19 cellular contexts compared by ENCODE assay signal in genomic region chr2:156619021-156619539, GRCh38.
A peak's percentile ranks its signal among the peaks of the same experiment; 100 is the strongest.
DNase-seq lines count a peak whose midpoint lies in the region; ATAC-seq and TF ChIP-seq lines count a peak whose summit lies in the region.
"Had no signal": no experiment of that assay in that cellular context is flagged by ENCODE, and none has a peak within 500 bp of the region (broad histone marks: within the 10 kb centered on the region; RNA-seq: fewer than 3 reads in every experiment).

No MANE protein-coding gene starts in this region.

- BruUV-seq in IMR-90 (replicated peaks; lab: Mats Ljungman, UMichigan): no TSS peak

- ATAC-seq in IMR-90 (ENCODE audit: low read depth): no peak
- ATAC-seq: HCT116, SK-N-SH treated with all-trans-retinoic acid at 6 μM for 48 hours, T-cell had no signal

- H3K9ac ChIP-seq in IMR-90 (ENCODE audit: low read depth, low read length) (no peak overlapping the region), endodermal cell (ENCODE audit: extremely low read depth, low read length, poor library complexity, severe bottlenecking) (no peak overlapping the region)
- H3K9ac ChIP-seq: GM23248 had no signal

- H3K14ac ChIP-seq in IMR-90 (replicated peaks; ENCODE audit: low read depth, low read length): no peak overlapping the region

- H3K4me2 ChIP-seq in IMR-90 (ENCODE audit: low read depth, low read length): no peak overlapping the region

- CTCF ChIA-PET in IMR-90 (lab: Yijun Ruan, JAX): no interaction called here

- WGBS in IMR-90 (ENCODE audit: extremely low coverage in 2 of 2, insufficient read length in 1 of 2), 2 experiments: no CpG with 5 or more reads among the region's 2 CpGs
- WGBS in endodermal cell (ENCODE audit: insufficient coverage in 1 of 2, insufficient read length in 1 of 2), 2 experiments: 90 to 94% methylated on average over 2 of the region's 2 CpGs

- H3K4me3 ChIP-seq in IMR-90 (ENCODE audit: insufficient read depth, low read depth, low read length): no peak overlapping the region
- H3K4me3 ChIP-seq in endodermal cell (ENCODE audit: low read length): peak overlapping the region; percentile 10
- H3K4me3 ChIP-seq: GM23248, MG63, Peyer's patch had no signal

- H4K20me1 ChIP-seq in IMR-90 (ENCODE audit: insufficient read depth, low read length): no peaks in the 10 kb centered on the region

- no peak overlapping the region for H3K4me3 Mint-ChIP-seq in endodermal cell
- H3K4me3 Mint-ChIP-seq: CD4-positive, CD25-positive, alpha-beta regulatory T cell; T-cell had no signal

- peaks cover 10% of the 10 kb centered on the region for H3K36me3 Mint-ChIP-seq in endodermal cell (ENCODE audit: low read depth)
- H3K36me3 Mint-ChIP-seq: CD4-positive, CD25-positive, alpha-beta regulatory T cell; T-cell had no signal

- no peak overlapping the region for H2BK5ac ChIP-seq in IMR-90 (ENCODE audit: low read depth, low read length, poor library complexity, severe bottlenecking)

- peak; percentile 5 for DNase-seq in DMS53 treated with DMSO at 0.1 percent for 48 hours (lab: John Stamatoyannopoulos, UW; ENCODE audit: unreplicated experiment)
- no peak for DNase-seq in IMR-90
- peak; percentile 64 for DNase-seq in NCI-H524 treated with DMSO at 0.1 percent for 48 hours (lab: John Stamatoyannopoulos, UW)
- no peak for DNase-seq in endodermal cell
- DNase-seq in effector CD4-positive, alpha-beta T cell: no peak
- no peak for DNase-seq in retina
- no peak for DNase-seq in NCI-H1105 treated with DMSO at 0.1 percent for 48 hours (lab: John Stamatoyannopoulos, UW)
- DNase-seq: CD4-positive, CD25-positive, alpha-beta regulatory T cell; GM23248; MG63; NCI-H1417 treated with DMSO at 0.1 percent for 48 hours; NCI-H187; NCI-H2107; NCI-H226; NCI-H69; Peyer's patch; T-cell had no signal

- H3K9me3 ChIP-seq in IMR-90 (ENCODE audit: control insufficient read depth, insufficient read depth, low read length) (0 out of 2 replicates have a peak, but pooled peaks cover 2% of the 10 kb centered on the region), endodermal cell (ENCODE audit: control insufficient read depth, low read length) (peaks cover 47% of the 10 kb centered on the region)
- H3K9me3 ChIP-seq: MG63, Peyer's patch had no signal

- no peak for TF ChIP-seq CTCF in IMR-90 (conservative IDR thresholded peaks at IDR 0.05; ENCODE audit: low read depth, low read length)
- TF ChIP-seq CTCF in endodermal cell (conservative IDR thresholded peaks at IDR 0.05): no peak

- no peak overlapping the region for H4K8ac ChIP-seq in IMR-90 (ENCODE audit: low read depth in 2 of 2, low read length in 2 of 2)

- intact Hi-C loops in IMR-90 (cut with micrococcal nuclease): no loop called here

- no peak overlapping the region for H3K4ac ChIP-seq in IMR-90 (ENCODE audit: low read depth, low read length)

- no peak overlapping the region for H4K91ac ChIP-seq in IMR-90 (ENCODE audit: insufficient read depth, low read depth, low read length)

- H2AK9ac ChIP-seq in IMR-90 (replicated peaks; ENCODE audit: low read depth, low read length, poor library complexity): no peak overlapping the region

- TF ChIP-seq POLR2A in IMR-90 (IDR thresholded peaks at IDR 0.05; ENCODE audit: low read depth, low read length): no peak

- H3K4me1 Mint-ChIP-seq in endodermal cell: peaks cover 8% of the 10 kb centered on the region
- H3K4me1 Mint-ChIP-seq: CD4-positive, CD25-positive, alpha-beta regulatory T cell; T-cell had no signal

- POLR2A ChIA-PET in IMR-90 (lab: Charles Lee; ENCODE audit: unreplicated experiment): no interaction called here

- no peak overlapping the region for H2AFZ ChIP-seq in IMR-90 (replicated peaks; ENCODE audit: low read length, poor library complexity)
- H2AFZ ChIP-seq: GM23248 had no signal

- H3K79me1 ChIP-seq in IMR-90 (ENCODE audit: low read depth in 1 of 2, low read length in 2 of 2): no peaks in the 10 kb centered on the region

- no peak for TF ChIP-seq RAD21 in IMR-90 (IDR thresholded peaks at IDR 0.05; ENCODE audit: low read length)

- H2BK120ac ChIP-seq in IMR-90 (ENCODE audit: low read depth, low read length): no peak overlapping the region

- no peaks in the 10 kb centered on the region for H3K4me1 ChIP-seq in IMR-90 (ENCODE audit: control insufficient read depth, insufficient read depth, low read length)
- no peaks in the 10 kb centered on the region for H3K4me1 ChIP-seq in endodermal cell (ENCODE audit: control insufficient read depth, insufficient read depth, low read length)
- H3K4me1 ChIP-seq: Peyer's patch had no signal

- no peaks in the 10 kb centered on the region for H3K9me1 ChIP-seq in IMR-90 (ENCODE audit: insufficient read depth, low read length)

- H2AK5ac ChIP-seq in IMR-90 (ENCODE audit: low read depth, low read length): no peak overlapping the region

- no peak overlapping the region for H3K18ac ChIP-seq in IMR-90 (ENCODE audit: low read depth, low read length)

- no peak overlapping the region for H3K27ac ChIP-seq in IMR-90 (ENCODE audit: insufficient read depth, low read length)
- no peak overlapping the region for H3K27ac ChIP-seq in endodermal cell (ENCODE audit: low read depth, low read length)
- H3K27ac ChIP-seq: GM23248, Peyer's patch had no signal

- H3K27me3 ChIP-seq in IMR-90 (ENCODE audit: control insufficient read depth, insufficient read depth, low read length) (no peaks in the 10 kb centered on the region), endodermal cell (ENCODE audit: control insufficient read depth, insufficient read depth, low read length, poor library complexity, severe bottlenecking) (no peaks in the 10 kb centered on the region)
- H3K27me3 ChIP-seq: MG63, Peyer's patch had no signal

- in situ Hi-C loops in IMR-90 (cut with MboI; ENCODE audit: low sequenced_read_pairs): no loop called here

- no peak overlapping the region for H4K5ac ChIP-seq in IMR-90 (ENCODE audit: low read depth, low read length)

- H3K27me3 Mint-ChIP-seq in endodermal cell (ENCODE audit: insufficient read depth): no peaks in the 10 kb centered on the region

- H3K9me3 Mint-ChIP-seq in endodermal cell: peaks cover 40% of the 10 kb centered on the region
- H3K9me3 Mint-ChIP-seq: T-cell had no signal

- no peak overlapping the region for H2BK20ac ChIP-seq in IMR-90 (ENCODE audit: low read depth, low read length)

- H3K36me3 ChIP-seq in IMR-90 (ENCODE audit: control insufficient read depth, insufficient read depth, low read length): no peaks in the 10 kb centered on the region
- no peaks in the 10 kb centered on the region for H3K36me3 ChIP-seq in endodermal cell (ENCODE audit: control insufficient read depth, insufficient read depth, low read length)
- H3K36me3 ChIP-seq: MG63, Peyer's patch had no signal

- dilution Hi-C loops in IMR-90 (cut with HindIII; ENCODE audit: low sequenced_read_pairs, unreplicated experiment): no loop called here

- H3K56ac ChIP-seq in IMR-90 (ENCODE audit: extremely low read depth, insufficient read depth, low read length): no peak overlapping the region

- no peak overlapping the region for H3K27ac Mint-ChIP-seq in endodermal cell
- H3K27ac Mint-ChIP-seq: CD4-positive, CD25-positive, alpha-beta regulatory T cell; T-cell had no signal

- H2BK15ac ChIP-seq in IMR-90 (ENCODE audit: low read depth, low read length): no peak overlapping the region

- H3K23ac ChIP-seq in IMR-90 (ENCODE audit: low read depth, low read length): no peak overlapping the region

TF ChIP-seq in IMR-90, 13 proteins besides CTCF, POLR2A, EP300 and RAD21:
- TF ChIP-seq MAFK (IDR thresholded peaks at IDR 0.05; ENCODE audit: low read depth, low read length) (peak; percentile 79), NFE2L2 (IDR thresholded peaks at IDR 0.05; ENCODE audit: low read depth, low read length) (no peak)

Comparison
In these comparisons a context has a peak if more than half of its experiments do, and no peak if none do; other contexts are left out.
1. DNase-seq: peak in DMS53 treated with DMSO at 0.1 percent for 48 hours (single experiment) and NCI-H524 treated with DMSO at 0.1 percent for 48 hours (single experiment); none in IMR-90 (single experiment), endodermal cell (single experiment), effector CD4-positive, alpha-beta T cell (single experiment), retina (single experiment) and NCI-H1105 treated with DMSO at 0.1 percent for 48 hours (single experiment).